In genomic region chr18:49444599-49444998, GRCh38 we compare ENCODE assay signal across 34 cellular contexts.
"Had no signal": no experiment of that assay in that cellular context is flagged by ENCODE, and none has a peak within 500 bp of the region (broad histone marks: within the 10 kb centered on the region; RNA-seq: fewer than 3 reads in every experiment).

No MANE protein-coding gene starts in this region.

- ATAC-seq: activated CD8-positive, alpha-beta memory T cell treated with anti-CD3 and anti-CD28 coated beads, Interleukin-2, amount 10 ng/mL, durations not matched to agents 7 days and 5 days; body of pancreas; PC-3 had no signal

- H3K4me1 ChIP-seq: ascending aorta, body of pancreas, breast epithelium, Peyer's patch, SJSA1 had no signal

- H3K27ac ChIP-seq: ascending aorta, body of pancreas, breast epithelium, Peyer's patch, SJSA1, WERI-Rb-1 had no signal

- DNase-seq: activated CD4-positive, alpha-beta memory T cell treated with anti-CD3 and anti-CD28 coated beads, Interleukin-2, amount 10 ng/mL, durations not matched to agents 7 days and 5 days; activated CD4-positive, alpha-beta T cell treated with anti-CD3 and anti-CD28 coated beads for 1 hour; activated CD4-positive, alpha-beta T cell treated with anti-CD3 and anti-CD28 coated beads for 48 hours; activated CD4-positive, CD25-positive, alpha-beta regulatory T cell; activated CD8-positive, alpha-beta memory T cell treated with anti-CD3 and anti-CD28 coated beads for 24 hours; activated CD8-positive, alpha-beta memory T cell treated with anti-CD3 and anti-CD28 coated beads, Interleukin-2, amount 10 ng/mL, durations not matched to agents 7 days and 5 days; activated CD8-positive, alpha-beta memory T cell treated with anti-CD3 and anti-CD28 coated beads, Interleukin-2, amount 50 U/mL, for 48 hours; activated effector memory CD4-positive, alpha-beta T cell treated with Interleukin-2 at 50 U/mL for 16 hours; activated naive CD4-positive, alpha-beta T cell treated with anti-CD3 and anti-CD28 coated beads, Interleukin-2, amount 10 ng/mL, durations not matched to agents 7 days and 5 days; activated naive CD8-positive, alpha-beta T cell treated with anti-CD3 and anti-CD28 coated beads for 36 hours; activated T-cell treated with anti-CD3 and anti-CD28 coated beads, Interleukin-2, amount 50 U/mL, for 48 hours; amygdala; body of pancreas; Karpas-422; KBM-7; NCI-H1048; NCI-H1105 treated with DMSO at 0.1 percent for 48 hours; NCI-H1436; NCI-H1694; NCI-H1930; NCI-H2081 treated with DMSO at 0.1 percent for 48 hours; NCI-H226; NCI-H446 treated with DMSO at 0.1 percent for 48 hours; NCI-H524; NCI-H69; PC-3; Peyer's patch; RPMI8226; SHP77 treated with DMSO at 0.1 percent for 48 hours; T1000; WERI-Rb-1 had no signal

- H3K36me3 ChIP-seq: breast epithelium, Peyer's patch, SJSA1 had no signal

- H3K27me3 ChIP-seq: ascending aorta, body of pancreas, breast epithelium, Peyer's patch, SJSA1 had no signal

- H3K4me3 ChIP-seq: ascending aorta, body of pancreas, breast epithelium, Peyer's patch, SJSA1 had no signal
